2 cellular contexts compared by ENCODE assay signal in genomic region chr9:74853024-74853423, GRCh38. TPM values are rescaled to one million over a fixed set of nuclear protein-coding genes. Genes with fewer than 3 reads are reported as not detected.
"Had no signal": no experiment of that assay in that cellular context is flagged by ENCODE, and none has a peak within 500 bp of the region (broad histone marks: within the 10 kb centered on the region; RNA-seq: fewer than 3 reads in every experiment).

No MANE protein-coding gene starts in this region.

RNA-seq across cellular contexts. Expression of gene TRPM6, which starts 34.7 kb away (rescaled TPM):
- total RNA-seq: LHCN-M2, MCF 10A had no signal
